ENCODE assay signal across 20 cellular contexts in the genomic region with DNA sequence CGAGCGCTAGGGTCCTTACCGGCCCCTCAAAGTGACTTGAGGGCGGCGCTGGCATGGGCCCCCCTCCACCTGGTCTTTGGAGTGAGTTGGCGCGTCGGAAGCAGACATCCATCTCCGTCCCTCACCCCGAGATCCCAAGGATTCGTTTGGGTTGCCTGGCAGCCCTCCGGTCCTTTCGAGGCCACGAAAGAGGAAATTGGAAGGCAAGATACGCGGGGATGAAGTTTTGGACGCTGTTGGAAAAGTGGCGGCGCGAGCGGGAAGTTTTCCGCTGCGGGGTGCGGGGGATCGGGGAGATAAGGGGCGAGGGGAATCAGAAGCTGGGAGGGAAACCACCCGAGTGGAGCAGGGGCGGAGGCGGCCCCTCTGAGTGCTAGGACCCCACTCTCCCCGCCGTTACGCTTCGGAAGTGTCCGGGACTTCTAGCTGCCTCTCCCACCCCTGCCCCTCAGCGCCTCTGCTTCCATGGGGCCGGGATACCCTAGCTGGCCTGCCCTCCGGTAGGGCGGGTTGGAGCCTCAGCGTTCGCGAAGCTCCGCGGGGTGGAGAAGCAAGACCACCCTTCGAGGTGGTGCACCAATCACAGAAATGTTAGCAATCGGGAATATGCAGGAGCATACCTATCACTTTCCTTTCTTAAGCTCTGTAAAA. TPM values are rescaled to one million over a fixed set of nuclear protein-coding genes. Genes with fewer than 3 reads are reported as not detected.
A peak's percentile ranks its signal among the peaks of the same experiment; 100 is the strongest.
DNase-seq lines count a peak whose midpoint lies in the region; ATAC-seq and TF ChIP-seq lines count a peak whose summit lies in the region.
"Had no signal": no experiment of that assay in that cellular context is flagged by ENCODE, and none has a peak within 500 bp of the region (broad histone marks: within the 10 kb centered on the region; RNA-seq: fewer than 3 reads in every experiment).

No MANE protein-coding gene starts in this region.

- no peaks in the 10 kb centered on the region for H3K36me3 ChIP-seq in endodermal cell (ENCODE audit: control insufficient read depth, insufficient read depth, low read length)
- no peaks in the 10 kb centered on the region for H3K36me3 ChIP-seq in CD8-positive, alpha-beta T cell (ENCODE audit: insufficient read depth, low read length)
- no peaks in the 10 kb centered on the region for H3K36me3 ChIP-seq in left lung
- H3K36me3 ChIP-seq: lower lobe of right lung, sigmoid colon, WERI-Rb-1 had no signal

- peaks cover 50% of the 10 kb centered on the region for H3K9me3 Mint-ChIP-seq in endodermal cell
- no peaks in the 10 kb centered on the region for H3K9me3 Mint-ChIP-seq in neural crest cell
- no peaks in the 10 kb centered on the region for H3K9me3 Mint-ChIP-seq in CD8-positive, alpha-beta T cell
- H3K9me3 Mint-ChIP-seq in activated T-helper 17 cell treated with anti-CD3 and anti-CD28 coated beads, Interleukin-2, amount 50 U/mL, for 72 hours, result no peaks in the 10 kb centered on the region
- H3K9me3 Mint-ChIP-seq: activated naive CD8-positive, alpha-beta T cell treated with anti-CD3 and anti-CD28 coated beads, Interleukin-2, amount 10 ng/mL, durations not matched to agents 7 days and 5 days had no signal

- ATAC-seq in CD8-positive, alpha-beta T cell, result no peak
- no peak for ATAC-seq in GM18868 (IDR thresholded peaks at IDR 0.05; ENCODE audit: unreplicated experiment)
- ATAC-seq in left lung, result no peak
- ATAC-seq in activated T-helper 17 cell treated with anti-CD3 and anti-CD28 coated beads, Interleukin-2, amount 50 U/mL, for 72 hours (replicated peaks), result no peak
- ATAC-seq: activated CD8-positive, alpha-beta memory T cell treated with anti-CD3 and anti-CD28 coated beads, Interleukin-2, amount 10 ng/mL, durations not matched to agents 7 days and 5 days; foreskin keratinocyte; HCT116; lower lobe of right lung had no signal

- H3K9ac ChIP-seq in endodermal cell (ENCODE audit: extremely low read depth, low read length, poor library complexity, severe bottlenecking), result no peak overlapping the region

- no peak overlapping the region for H3K27ac Mint-ChIP-seq in endodermal cell
- no peak overlapping the region for H3K27ac Mint-ChIP-seq in neural crest cell (ENCODE audit: unreplicated experiment)
- H3K27ac Mint-ChIP-seq in CD8-positive, alpha-beta T cell, result no peak overlapping the region
- H3K27ac Mint-ChIP-seq in activated T-helper 17 cell treated with anti-CD3 and anti-CD28 coated beads, Interleukin-2, amount 50 U/mL, for 72 hours, result no peak overlapping the region
- H3K27ac Mint-ChIP-seq: activated CD8-positive, alpha-beta memory T cell treated with anti-CD3 and anti-CD28 coated beads, Interleukin-2, amount 10 ng/mL, durations not matched to agents 7 days and 5 days; activated naive CD8-positive, alpha-beta T cell treated with anti-CD3 and anti-CD28 coated beads, Interleukin-2, amount 10 ng/mL, durations not matched to agents 7 days and 5 days had no signal

- TF ChIP-seq CTCF in endodermal cell (conservative IDR thresholded peaks at IDR 0.05), result no peak
- TF ChIP-seq CTCF in neural crest cell (conservative IDR thresholded peaks at IDR 0.05), result no peak
- TF ChIP-seq CTCF in CD8-positive, alpha-beta T cell (IDR thresholded peaks at IDR 0.05), result no peak
- no peak for TF ChIP-seq CTCF in left lung (IDR thresholded peaks at IDR 0.05)

- POLR2A ChIA-PET in CD8-positive, alpha-beta T cell (lab: Charles Lee), result no interaction called here

- peak overlapping the region; percentile 49 for H3K4me3 Mint-ChIP-seq in endodermal cell
- H3K4me3 Mint-ChIP-seq in neural crest cell, result peak overlapping the region; percentile 34
- H3K4me3 Mint-ChIP-seq in CD8-positive, alpha-beta T cell, result no peak overlapping the region
- no peak overlapping the region for H3K4me3 Mint-ChIP-seq in activated T-helper 17 cell treated with anti-CD3 and anti-CD28 coated beads, Interleukin-2, amount 50 U/mL, for 72 hours
- H3K4me3 Mint-ChIP-seq: activated CD8-positive, alpha-beta memory T cell treated with anti-CD3 and anti-CD28 coated beads, Interleukin-2, amount 10 ng/mL, durations not matched to agents 7 days and 5 days; activated naive CD8-positive, alpha-beta T cell treated with anti-CD3 and anti-CD28 coated beads, Interleukin-2, amount 10 ng/mL, durations not matched to agents 7 days and 5 days had no signal

- H3K4me3 ChIP-seq in endodermal cell (ENCODE audit: low read length) (no peak overlapping the region), left lung (no peak overlapping the region)
- no peak overlapping the region for H3K4me3 ChIP-seq in CD8-positive, alpha-beta T cell (ENCODE audit: low read depth, low read length)
- H3K4me3 ChIP-seq: lower lobe of right lung had no signal

- H3K27ac ChIP-seq in endodermal cell (ENCODE audit: low read depth, low read length) (no peak overlapping the region), left lung (no peak overlapping the region)
- H3K27ac ChIP-seq in CD8-positive, alpha-beta T cell (ENCODE audit: low read depth, low read length), result no peak overlapping the region
- H3K27ac ChIP-seq: foreskin keratinocyte, lower lobe of right lung, sigmoid colon, WERI-Rb-1 had no signal

- intact Hi-C loops in CD8-positive, alpha-beta T cell (cut with DNase I, micrococcal nuclease), result no loop called here
- intact Hi-C loops in left lung (cut with DNase I), result no loop called here

- no peaks in the 10 kb centered on the region for H3K9me3 ChIP-seq in endodermal cell (ENCODE audit: control insufficient read depth, low read length)
- no peaks in the 10 kb centered on the region for H3K9me3 ChIP-seq in CD8-positive, alpha-beta T cell (ENCODE audit: low read length)
- H3K9me3 ChIP-seq in left lung, result no peaks in the 10 kb centered on the region
- H3K9me3 ChIP-seq: lower lobe of right lung, sigmoid colon had no signal

- H3K4me1 ChIP-seq in endodermal cell (ENCODE audit: control insufficient read depth, insufficient read depth, low read length) (no peaks in the 10 kb centered on the region), left lung (no peaks in the 10 kb centered on the region)
- no peaks in the 10 kb centered on the region for H3K4me1 ChIP-seq in CD8-positive, alpha-beta T cell (ENCODE audit: insufficient read depth, low read length)
- H3K4me1 ChIP-seq: foreskin keratinocyte, lower lobe of right lung had no signal

- H3K4me1 Mint-ChIP-seq in endodermal cell, result no peaks in the 10 kb centered on the region
- H3K4me1 Mint-ChIP-seq in neural crest cell, result peaks cover 6% of the 10 kb centered on the region
- H3K4me1 Mint-ChIP-seq in CD8-positive, alpha-beta T cell (ENCODE audit: low read depth), result no peaks in the 10 kb centered on the region
- no peaks in the 10 kb centered on the region for H3K4me1 Mint-ChIP-seq in activated T-helper 17 cell treated with anti-CD3 and anti-CD28 coated beads, Interleukin-2, amount 50 U/mL, for 72 hours
- H3K4me1 Mint-ChIP-seq: activated CD8-positive, alpha-beta memory T cell treated with anti-CD3 and anti-CD28 coated beads, Interleukin-2, amount 10 ng/mL, durations not matched to agents 7 days and 5 days; activated naive CD8-positive, alpha-beta T cell treated with anti-CD3 and anti-CD28 coated beads, Interleukin-2, amount 10 ng/mL, durations not matched to agents 7 days and 5 days had no signal

- peaks cover 64% of the 10 kb centered on the region for H3K27me3 ChIP-seq in endodermal cell (ENCODE audit: control insufficient read depth, insufficient read depth, low read length, poor library complexity, severe bottlenecking)
- H3K27me3 ChIP-seq in CD8-positive, alpha-beta T cell (ENCODE audit: insufficient read depth, low read length), result no peaks in the 10 kb centered on the region
- peaks cover 39 to 48% of the 10 kb centered on the region in 2 donors for H3K27me3 ChIP-seq in left lung

- WGBS in endodermal cell (ENCODE audit: insufficient coverage in 1 of 2, insufficient read length in 1 of 2), 2 experiments, result 12 to 30% methylated on average over 2 to 39 of the region's 45 CpGs

- peak; percentile 0 for DNase-seq in stimulated activated CD4-positive, alpha-beta T cell treated with anti-CD3 and anti-CD28 coated beads, Interleukin-12 subunit alpha, Interleukin-12 subunit beta, amount 100 ng/mL, for 4 hours
- DNase-seq in stimulated activated CD4-positive, alpha-beta T cell treated with anti-CD3 and anti-CD28 coated beads, Interleukin-1b, Interleukin-23, amount 100 ng/mL, for 48 hours, result no peak
- DNase-seq in endodermal cell (no peak), neural crest cell (ENCODE audit: low read depth, low spot score) (no peak), left lung (no peak)
- no peak for DNase-seq in CD8-positive, alpha-beta T cell
- DNase-seq: activated CD8-positive, alpha-beta memory T cell treated with anti-CD3 and anti-CD28 coated beads, Interleukin-2, amount 10 ng/mL, durations not matched to agents 7 days and 5 days; activated naive CD8-positive, alpha-beta T cell treated with anti-CD3 and anti-CD28 coated beads, Interleukin-2, amount 10 ng/mL, durations not matched to agents 7 days and 5 days; AML-193; foreskin keratinocyte; IMR-90; lower lobe of right lung; NCI-H774; sigmoid colon; stimulated activated CD4-positive, alpha-beta T cell treated with anti-CD3 and anti-CD28 coated beads, Interleukin-4, amount 100 ng/mL, for 1 hour; stimulated activated CD8-positive, alpha-beta memory T cell treated with anti-CD3 and anti-CD28 coated beads, Interleukin-4, amount 100 ng/mL, for 48 hours; WERI-Rb-1 had no signal

- CTCF ChIA-PET in CD8-positive, alpha-beta T cell (lab: Charles Lee), result no interaction called here

- H3K36me3 Mint-ChIP-seq in endodermal cell (ENCODE audit: low read depth) (no peaks in the 10 kb centered on the region), neural crest cell (ENCODE audit: low read depth) (peaks cover 8% of the 10 kb centered on the region)
- H3K36me3 Mint-ChIP-seq in CD8-positive, alpha-beta T cell, result no peaks in the 10 kb centered on the region
- no peaks in the 10 kb centered on the region for H3K36me3 Mint-ChIP-seq in activated T-helper 17 cell treated with anti-CD3 and anti-CD28 coated beads, Interleukin-2, amount 50 U/mL, for 72 hours (ENCODE audit: low read depth)
- H3K36me3 Mint-ChIP-seq: activated CD8-positive, alpha-beta memory T cell treated with anti-CD3 and anti-CD28 coated beads, Interleukin-2, amount 10 ng/mL, durations not matched to agents 7 days and 5 days; activated naive CD8-positive, alpha-beta T cell treated with anti-CD3 and anti-CD28 coated beads, Interleukin-2, amount 10 ng/mL, durations not matched to agents 7 days and 5 days had no signal

- H3K27me3 Mint-ChIP-seq in endodermal cell (ENCODE audit: insufficient read depth), result peaks cover 77% of the 10 kb centered on the region
- peaks cover 58% of the 10 kb centered on the region for H3K27me3 Mint-ChIP-seq in neural crest cell (ENCODE audit: low read depth)
- H3K27me3 Mint-ChIP-seq in CD8-positive, alpha-beta T cell (ENCODE audit: low read depth), result peaks cover 25% of the 10 kb centered on the region
- peaks cover 32% of the 10 kb centered on the region for H3K27me3 Mint-ChIP-seq in activated T-helper 17 cell treated with anti-CD3 and anti-CD28 coated beads, Interleukin-2, amount 50 U/mL, for 72 hours

RNA-seq across cellular contexts. Expression of a gene that starts 57.8 kb away (rescaled TPM):
- total RNA-seq in endodermal cell, result under 1 TPM in 1 of 2 donors, not detected in 1; 0.24 TPM
- 2.5 TPM for polyA plus RNA-seq in endodermal cell (2013, experiment 1 of 2)
- polyA plus RNA-seq in endodermal cell (2013, experiment 2 of 2), result 2.2 TPM
- 1.8 and 2.3 TPM in 2 replicates for total RNA-seq in neural crest cell
- under 1 TPM; 0.30 to 0.42 TPM for total RNA-seq in CD8-positive, alpha-beta T cell
- total RNA-seq in left lung, result under 1 TPM; 0.32 to 0.39 TPM
- not detected for total RNA-seq in activated T-helper 17 cell treated with anti-CD3 and anti-CD28 coated beads, Interleukin-2, amount 50 U/mL, for 72 hours
- total RNA-seq: activated CD8-positive, alpha-beta memory T cell treated with anti-CD3 and anti-CD28 coated beads, Interleukin-2, amount 10 ng/mL, durations not matched to agents 7 days and 5 days; foreskin keratinocyte had no signal
- polyA plus RNA-seq: foreskin keratinocyte had no signal

Comparison
In these comparisons a context has a peak if more than half of its experiments do, and no peak if none do; other contexts are left out.
1. H3K4me3 Mint-ChIP-seq: peak in endodermal cell (single experiment) and neural crest cell (single experiment); none in CD8-positive, alpha-beta T cell (single experiment) and activated T-helper 17 cell treated with anti-CD3 and anti-CD28 coated beads, Interleukin-2, amount 50 U/mL, for 72 hours (single experiment).